22 cellular contexts compared by ENCODE assay signal in the genomic region with DNA sequence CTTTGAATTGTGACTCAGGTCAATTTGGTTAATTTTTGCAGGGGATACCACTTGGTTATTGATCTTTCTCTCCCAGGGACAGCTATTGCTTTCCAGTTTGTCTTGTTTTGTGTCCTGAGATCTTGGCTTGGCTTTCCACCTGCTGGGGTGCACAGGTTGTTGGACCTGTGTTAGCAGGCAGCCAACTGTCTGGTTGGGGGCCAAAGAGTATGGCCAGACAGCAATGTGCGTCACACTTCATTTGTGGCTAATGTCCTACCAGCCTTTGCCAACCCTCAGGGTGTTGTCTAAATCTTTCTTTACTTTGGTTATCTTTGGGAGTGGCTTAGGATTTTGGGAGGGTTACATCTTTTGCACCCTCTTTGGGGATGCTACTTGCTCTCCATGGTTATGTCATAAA.
"Had no signal": no experiment of that assay in that cellular context is flagged by ENCODE, and none has a peak within 500 bp of the region (broad histone marks: within the 10 kb centered on the region; RNA-seq: fewer than 3 reads in every experiment).

No MANE protein-coding gene starts in this region.

- ATAC-seq: HepG2, Panc1, PC-3, SK-N-SH treated with all-trans-retinoic acid at 6 μM for 48 hours had no signal

- DNase-seq: IMR-90; Karpas-422; KG1; MG63; NCI-H1092; NCI-H1105 treated with DMSO at 0.1 percent for 48 hours; NCI-H1417 treated with DMSO at 0.1 percent for 48 hours; NCI-H146; NCI-H1694 treated with DMSO at 0.1 percent for 48 hours; NCI-H1930; NCI-H2081; NCI-H2107; NCI-H2227 treated with DMSO at 0.1 percent for 48 hours; NCI-H524; NCI-H526 treated with DMSO at 0.1 percent for 48 hours; NCI-H748 treated with DMSO at 0.1 percent for 48 hours; NK-92 treated with Interleukin-12 subunit alpha and Interleukin-12 subunit beta, amount 100 ng/mL, for 24 hours; PC-3; SHP77 had no signal
